In the genomic region with DNA sequence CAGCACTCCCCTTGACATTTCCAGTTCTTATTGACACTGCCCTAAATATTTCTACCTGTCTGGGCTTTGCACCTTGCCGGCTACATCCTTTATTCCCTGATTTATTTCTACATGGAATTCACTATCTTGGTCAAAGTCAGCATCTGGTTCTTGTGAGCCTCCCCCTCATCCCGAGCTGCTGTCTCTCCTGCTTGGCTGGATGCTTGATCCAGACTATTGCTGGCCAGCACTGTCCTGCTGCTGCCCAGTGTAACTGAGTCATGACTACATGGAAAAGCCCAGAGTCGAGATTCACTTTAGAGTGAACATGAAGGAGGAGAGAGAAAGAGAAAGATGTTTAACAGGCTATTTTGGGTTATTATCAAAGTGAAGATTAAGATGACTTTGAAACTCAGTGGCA, we compare ENCODE assay signal across 24 cellular contexts.
"Had no signal": no experiment of that assay in that cellular context is flagged by ENCODE, and none has a peak within 500 bp of the region (broad histone marks: within the 10 kb centered on the region; RNA-seq: fewer than 3 reads in every experiment).

No MANE protein-coding gene starts in this region.

- H3K27ac ChIP-seq: adrenal gland, ascending aorta, breast epithelium, coronary artery, esophagus muscularis mucosa, gastroesophageal sphincter, heart right ventricle had no signal

- H3K4me1 ChIP-seq: adrenal gland, ascending aorta, breast epithelium, esophagus muscularis mucosa, gastroesophageal sphincter, heart right ventricle had no signal

- H3K4me3 ChIP-seq: adrenal gland, ascending aorta, breast epithelium, coronary artery, esophagus muscularis mucosa, gastroesophageal sphincter, heart right ventricle had no signal

- DNase-seq: activated CD4-positive, alpha-beta memory T cell treated with anti-CD3 and anti-CD28 coated beads, Interleukin-2, amount 10 ng/mL, durations not matched to agents 7 days and 5 days; activated CD4-positive, alpha-beta T cell treated with anti-CD3 and anti-CD28 coated beads for 1 hour; activated CD4-positive, alpha-beta T cell treated with anti-CD3 and anti-CD28 coated beads for 4 hours; activated CD4-positive, alpha-beta T cell treated with anti-CD3 and anti-CD28 coated beads, Interleukin-2, amount 10 ng/mL, durations not matched to agents 7 days and 5 days; activated CD4-positive, alpha-beta T cell treated with anti-CD3 and anti-CD28 coated beads, Interleukin-2, amount 50 U/mL, for 4 hours; activated CD4-positive, CD25-positive, alpha-beta regulatory T cell; activated effector memory CD4-positive, alpha-beta T cell treated with Interleukin-2 at 50 U/mL for 16 hours; activated gamma-delta T cell treated with Interleukin-2 at 50 U/mL for 16 hours; activated naive CD4-positive, alpha-beta T cell treated with anti-CD3 and anti-CD28 coated beads for 36 hours; activated naive CD8-positive, alpha-beta T cell treated with anti-CD3 and anti-CD28 coated beads for 36 hours; activated naive CD8-positive, alpha-beta T cell treated with anti-CD3 and anti-CD28 coated beads, Interleukin-2, amount 50 U/mL, for 24 hours; activated T-cell treated with anti-CD3 and anti-CD28 coated beads, Interleukin-2, amount 50 U/mL, for 4 hours; adrenal gland; effector CD4-positive, alpha-beta T cell; effector memory CD8-positive, alpha-beta T cell; erythroblast; foreskin melanocyte; heart right ventricle; T-helper 2 cell had no signal

- H3K27me3 ChIP-seq: ascending aorta, breast epithelium, esophagus muscularis mucosa, gastroesophageal sphincter, heart right ventricle had no signal

- H3K9me3 ChIP-seq: adrenal gland, ascending aorta, breast epithelium, esophagus muscularis mucosa had no signal

- H3K36me3 ChIP-seq: adrenal gland, ascending aorta, breast epithelium, esophagus muscularis mucosa, gastroesophageal sphincter, heart right ventricle had no signal
